Comparison of ENCODE assay signal across 21 cellular contexts in the genomic region with DNA sequence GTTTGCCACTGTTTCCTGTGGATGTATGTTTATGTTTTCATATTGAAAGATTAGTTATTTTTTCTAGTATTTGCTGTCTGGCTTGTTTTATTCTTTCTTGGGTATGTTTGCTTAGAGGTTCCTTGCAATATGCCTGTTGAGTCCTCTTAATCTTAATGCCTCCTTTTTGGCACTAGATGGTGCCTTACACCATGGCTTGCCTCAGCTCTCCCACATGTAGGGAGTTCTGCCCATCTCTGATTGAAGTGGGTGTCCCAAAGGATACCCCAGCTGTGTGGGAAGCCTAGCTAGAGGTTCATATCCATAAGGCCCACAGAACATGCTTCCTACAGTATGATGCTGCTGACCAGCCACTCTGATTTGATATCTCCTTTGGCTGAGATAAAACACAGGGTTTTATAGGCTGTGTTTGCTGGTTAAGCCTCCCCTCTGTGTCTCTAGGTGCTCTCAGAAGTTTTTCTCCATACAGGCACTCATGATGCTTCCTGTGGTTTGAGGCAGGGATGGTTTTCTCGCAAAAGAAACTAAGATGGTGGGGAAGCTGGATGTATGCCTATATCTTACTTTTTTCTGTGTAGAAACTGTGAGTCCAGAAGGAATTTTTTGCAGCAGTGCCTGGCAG.
DNase-seq lines count a peak whose midpoint lies in the region; ATAC-seq and TF ChIP-seq lines count a peak whose summit lies in the region.
"Had no signal": no experiment of that assay in that cellular context is flagged by ENCODE, and none has a peak within 500 bp of the region (broad histone marks: within the 10 kb centered on the region; RNA-seq: fewer than 3 reads in every experiment).

No MANE protein-coding gene starts in this region.

- DNase-seq in NCI-H526 (lab: John Stamatoyannopoulos, UW) (peak; percentile 5 to 23), NCI-H526 treated with DMSO at 0.1 percent for 48 hours (lab: John Stamatoyannopoulos, UW) (no peak), NCI-H226 (peak; percentile 5), epithelial cell of proximal tubule (ENCODE audit: low read depth) (no peak), left cardiac atrium (no peak), ureter (ENCODE audit: low spot score) (no peak)
- DNase-seq: activated CD4-positive, alpha-beta T cell treated with anti-CD3 and anti-CD28 coated beads, Interleukin-2, amount 50 U/mL, for 1 hour; activated T-cell treated with anti-CD3 and anti-CD28 coated beads, Interleukin-2, amount 50 U/mL, for 4 hours; adrenal gland; DMS79 treated with DMSO at 0.1 percent for 48 hours; dorsolateral prefrontal cortex; head of caudate nucleus; NCI-H1048; NCI-H2081 treated with DMSO at 0.1 percent for 48 hours; NCI-H774; psoas muscle; stimulated activated CD4-positive, alpha-beta T cell treated with anti-CD3 and anti-CD28 coated beads, Interleukin-12 subunit alpha, Interleukin-12 subunit beta, amount 100 ng/mL, for 4 hours had no signal

- ATAC-seq in HG02642 (IDR thresholded peaks at IDR 0.05; ENCODE audit: poor library complexity, unreplicated experiment) (no peak), left cardiac atrium (no peak)
- ATAC-seq: activated T-cell treated with anti-CD3 and anti-CD28 coated beads, Interleukin-2, amount 50 U/mL, for 4 hours; natural killer cell treated with Interleukin-12 subunit alpha and Interleukin-12 subunit beta and Interleukin-15 and Interleukin-18, amount 100 ng/mL, for 72 hours; psoas muscle had no signal

- H3K4me3 ChIP-seq in epithelial cell of proximal tubule (ENCODE audit: low read depth, low read length) = no peak overlapping the region
- H3K4me3 ChIP-seq: adrenal gland, dorsolateral prefrontal cortex, lung, psoas muscle had no signal

- intact Hi-C loops in left cardiac atrium (cut with DNase I) = no loop called here

- TF ChIP-seq CTCF in GM12873 (IDR thresholded peaks at IDR 0.05; ENCODE audit: insufficient read depth, low read depth, low read length, missing control alignments) (peak; percentile 32), epithelial cell of proximal tubule (conservative IDR thresholded peaks at IDR 0.05; ENCODE audit: low read depth, low read length) (peak; percentile 45)

Comparison
In these comparisons a context has a peak if more than half of its experiments do, and no peak if none do; other contexts are left out.
1. DNase-seq: peak in NCI-H526 (2 of 2) and NCI-H226 (single experiment); none in NCI-H526 treated with DMSO at 0.1 percent for 48 hours (single experiment), epithelial cell of proximal tubule (single experiment), left cardiac atrium (single experiment) and ureter (single experiment).